11 cellular contexts compared by ENCODE assay signal in the genomic region with DNA sequence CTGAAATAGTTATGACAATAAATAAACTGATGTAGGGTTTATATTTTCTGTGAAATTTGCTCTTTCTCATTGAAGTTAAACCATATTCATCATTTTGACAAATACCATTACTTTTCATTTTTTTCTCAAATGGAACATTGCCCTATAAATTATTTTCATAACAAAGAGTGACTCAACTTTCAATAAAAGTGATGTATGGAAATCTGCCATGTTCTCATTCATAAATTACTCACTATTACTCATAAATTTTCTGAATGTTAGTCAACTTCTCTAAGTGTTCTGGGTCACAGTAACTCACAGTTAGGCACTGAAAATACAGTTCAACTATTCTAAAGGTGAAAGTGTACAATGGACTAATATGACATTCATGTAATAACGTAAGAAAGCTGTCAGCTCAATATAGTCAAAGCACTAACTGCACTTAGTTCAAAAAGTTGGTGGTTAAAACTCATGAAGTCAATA. TPM values are rescaled to one million over a fixed set of nuclear protein-coding genes. Genes with fewer than 3 reads are reported as not detected.
DNase-seq lines count a peak whose midpoint lies in the region; ATAC-seq and TF ChIP-seq lines count a peak whose summit lies in the region.
"Had no signal": no experiment of that assay in that cellular context is flagged by ENCODE, and none has a peak within 500 bp of the region (broad histone marks: within the 10 kb centered on the region; RNA-seq: fewer than 3 reads in every experiment).

No MANE protein-coding gene starts in this region.

- no peaks in the 10 kb centered on the region for H3K9me3 Mint-ChIP-seq in naive thymus-derived CD8-positive, alpha-beta T cell
- H3K9me3 Mint-ChIP-seq: dendritic cell treated with granulocyte-macrophage colony-stimulating factor and Interleukin-4, amounts not matched to agents 40 ng/mL and 50 ng/mL, for 4 days had no signal

- H3K4me2 ChIP-seq in PC-3 (ENCODE audit: low read length) (peak overlapping the region; percentile 67), fibroblast of lung (ENCODE audit: extremely low read depth, insufficient read depth, low read length) (no peak overlapping the region)

- no peak for TF ChIP-seq CTCF in AG09309 (IDR thresholded peaks at IDR 0.05; ENCODE audit: control insufficient read depth, insufficient read depth, low read depth, low read length, missing control alignments)
- TF ChIP-seq CTCF in PC-3 (conservative IDR thresholded peaks at IDR 0.05; ENCODE audit: low read depth, low read length), result no peak
- TF ChIP-seq CTCF in fibroblast of lung (conservative IDR thresholded peaks at IDR 0.05 in 1 of 2, IDR thresholded peaks at IDR 0.05 in 1 of 2; ENCODE audit: low read depth in 1 of 2, low read length in 2 of 2), result no peak

- no peaks in the 10 kb centered on the region for H3K79me2 ChIP-seq in PC-3 (ENCODE audit: low read length)
- H3K79me2 ChIP-seq in fibroblast of lung (ENCODE audit: control insufficient read depth, insufficient read depth, low read length), result no peaks in the 10 kb centered on the region

- peaks cover 3 to 9% (median 8%) of the 10 kb centered on the region in 5 donors for H3K27me3 Mint-ChIP-seq in naive thymus-derived CD8-positive, alpha-beta T cell
- H3K27me3 Mint-ChIP-seq: dendritic cell treated with granulocyte-macrophage colony-stimulating factor and Interleukin-4, amounts not matched to agents 40 ng/mL and 50 ng/mL, for 4 days had no signal

- CTCF ChIA-PET in PC-3 (lab: Charles Lee), result no interaction called here

- no peaks in the 10 kb centered on the region for H3K36me3 Mint-ChIP-seq in naive thymus-derived CD8-positive, alpha-beta T cell

- H3K9me3 ChIP-seq in PC-3 (ENCODE audit: low read length) (no peaks in the 10 kb centered on the region), fibroblast of lung (ENCODE audit: control insufficient read depth, insufficient read depth, low read depth, low read length) (no peaks in the 10 kb centered on the region)

- H3K4me3 ChIP-seq in AG09309 (ENCODE audit: control insufficient read depth, low read depth, low read length) (no peak overlapping the region), PC-3 (ENCODE audit: low read length) (peak overlapping the region; percentile 4; the same call in 1 of the 2 replicates), fibroblast of lung (replicated peaks in 1 of 4; ENCODE audit: control extremely low read depth in 1 of 4, insufficient read depth in 1 of 4, low read depth in 3 of 4, low read length in 4 of 4) (no peak overlapping the region)

- H2AFZ ChIP-seq in PC-3 (ENCODE audit: low read length), result no peak overlapping the region
- no peak overlapping the region for H2AFZ ChIP-seq in fibroblast of lung (ENCODE audit: low read length)

- H3K27me3 ChIP-seq in PC-3 (ENCODE audit: low read length), result no peaks in the 10 kb centered on the region
- H3K27me3 ChIP-seq in fibroblast of lung (ENCODE audit: control insufficient read depth, insufficient read depth, low read length), result no peaks in the 10 kb centered on the region

- H3F3A ChIP-seq in PC-3 (ENCODE audit: low read length, unreplicated experiment), result no peaks in the 10 kb centered on the region

- H3K4me3 Mint-ChIP-seq in naive thymus-derived CD8-positive, alpha-beta T cell, result no peak overlapping the region
- H3K4me3 Mint-ChIP-seq: dendritic cell treated with granulocyte-macrophage colony-stimulating factor and Interleukin-4, amounts not matched to agents 40 ng/mL and 50 ng/mL, for 4 days had no signal

- H3K36me3 ChIP-seq in PC-3 (ENCODE audit: low read depth, low read length) (no peaks in the 10 kb centered on the region), fibroblast of lung (ENCODE audit: control insufficient read depth, insufficient read depth, low read length) (no peaks in the 10 kb centered on the region)

- no peak overlapping the region for H3K9ac ChIP-seq in PC-3 (ENCODE audit: low read length)
- no peak overlapping the region for H3K9ac ChIP-seq in fibroblast of lung (ENCODE audit: insufficient read depth, low read length)

- H3K9me2 ChIP-seq in PC-3 (replicated peaks; ENCODE audit: low read length), result no peaks in the 10 kb centered on the region

- intact Hi-C loops in PC-3 (cut with micrococcal nuclease), result loop anchor here (1.0 to 2.0 kb wide), 2 partner anchors 20 to 133 kb away; a partner anchor contains a TSS

- H4K20me1 ChIP-seq in PC-3 (ENCODE audit: low read length) (no peaks in the 10 kb centered on the region), fibroblast of lung (ENCODE audit: control insufficient read depth, extremely low read depth, insufficient read depth, low read length) (no peaks in the 10 kb centered on the region)

- POLR2A ChIA-PET in PC-3 (lab: Charles Lee; ENCODE audit: unreplicated experiment), result no interaction called here
- POLR2A ChIA-PET in naive thymus-derived CD8-positive, alpha-beta T cell (lab: Charles Lee), result no interaction called here

- peak overlapping the region in 1 of 10 donors; percentile 32 for H3K27ac Mint-ChIP-seq in naive thymus-derived CD8-positive, alpha-beta T cell
- H3K27ac Mint-ChIP-seq: dendritic cell treated with granulocyte-macrophage colony-stimulating factor and Interleukin-4, amounts not matched to agents 40 ng/mL and 50 ng/mL, for 4 days had no signal

- peaks cover 6% of the 10 kb centered on the region for H3K4me1 ChIP-seq in PC-3 (ENCODE audit: insufficient read depth, low read length)
- H3K4me1 ChIP-seq in fibroblast of lung (ENCODE audit: control insufficient read depth, extremely low read depth, insufficient read depth, low read length), result peaks cover 2% of the 10 kb centered on the region

- ATAC-seq in GM21390 (IDR thresholded peaks at IDR 0.05; ENCODE audit: unreplicated experiment), result peak; percentile 49
- peak; percentile 95 for ATAC-seq in PC-3
- ATAC-seq in naive thymus-derived CD8-positive, alpha-beta T cell, result no peak
- no peak for ATAC-seq in GM19397 (IDR thresholded peaks at IDR 0.05; ENCODE audit: unreplicated experiment)
- ATAC-seq in GM18870 (IDR thresholded peaks at IDR 0.05; ENCODE audit: unreplicated experiment), result no peak

- BruUV-seq in PC-3 (replicated peaks; lab: Mats Ljungman, UMichigan), result no TSS peak

- DNase-seq in AG09309 (ENCODE audit: low read depth) (peak; percentile 43), PC-3 (peak; percentile 93), fibroblast of lung (ENCODE audit: low read depth in 2 of 2) (peak; percentile 75 to 77), NCI-H2029 treated with DMSO at 0.1 percent for 48 hours (lab: John Stamatoyannopoulos, UW) (no peak)
- DNase-seq in naive thymus-derived CD8-positive, alpha-beta T cell, result no peak
- DNase-seq: kidney, NCI-H1048 had no signal

- H3K4me1 Mint-ChIP-seq in naive thymus-derived CD8-positive, alpha-beta T cell, result peaks cover 1 to 8% (median 2%) of the 10 kb centered on the region in 4 donors

- H3K27ac ChIP-seq in PC-3 (ENCODE audit: low read length) (peak overlapping the region; percentile 57), fibroblast of lung (ENCODE audit: insufficient read depth, low read length) (no peak overlapping the region)

RNA-seq across cellular contexts. Expression of a gene that starts 19.0 kb away (rescaled TPM):
- total RNA-seq in PC-3 (2014; rRNA removed) (1.2 and 1.5 TPM in 2 replicates), fibroblast of lung (0.26 and 0.33 TPM in 2 replicates)
- 4.1 and 6.6 TPM in 2 replicates for polyA plus RNA-seq in fibroblast of lung
- 2.8 and 4.4 TPM in 2 replicates for polyA plus RNA-seq in fibroblast of lung (2012)
- 2.3 and 2.4 TPM in 2 replicates for polyA minus RNA-seq in fibroblast of lung (ENCODE audit: low replicate concordance)
- 1 to 10 TPM; 2.4 to 3.0 TPM for total RNA-seq in naive thymus-derived CD8-positive, alpha-beta T cell
- polyA plus RNA-seq in naive thymus-derived CD8-positive, alpha-beta T cell, result 1 to 10 TPM; 1.7 to 8.0 (median 2.5) TPM

RNA-seq across cellular contexts. Expression of a gene that starts 35.9 kb away (rescaled TPM):
- 124 and 139 TPM in 2 replicates for total RNA-seq in PC-3 (2014; rRNA removed)
- 75.1 and 84.7 TPM in 2 replicates for total RNA-seq in fibroblast of lung
- polyA plus RNA-seq in fibroblast of lung, result 148 and 205 TPM in 2 replicates
- 176 and 246 TPM in 2 replicates for polyA plus RNA-seq in fibroblast of lung (2012)
- polyA minus RNA-seq in fibroblast of lung (ENCODE audit: low replicate concordance), result 264 and 270 TPM in 2 replicates
- total RNA-seq in naive thymus-derived CD8-positive, alpha-beta T cell, result 10 to 100 TPM; 94.8 to 95.3 TPM
- 100 to 1,000 TPM; 390 to 417 (median 416) TPM for polyA plus RNA-seq in naive thymus-derived CD8-positive, alpha-beta T cell

Comparison
In these comparisons a context has a peak if more than half of its experiments do, and no peak if none do; other contexts are left out.
1. DNase-seq: peak in AG09309 (single experiment), PC-3 (single experiment) and fibroblast of lung (2 of 2); none in naive thymus-derived CD8-positive, alpha-beta T cell (0 of 10) and NCI-H2029 treated with DMSO at 0.1 percent for 48 hours (single experiment).
2. ATAC-seq: peak in GM21390 (single experiment) and PC-3 (single experiment); none in naive thymus-derived CD8-positive, alpha-beta T cell (0 of 2), GM19397 (single experiment) and GM18870 (single experiment).